In the genomic region with DNA sequence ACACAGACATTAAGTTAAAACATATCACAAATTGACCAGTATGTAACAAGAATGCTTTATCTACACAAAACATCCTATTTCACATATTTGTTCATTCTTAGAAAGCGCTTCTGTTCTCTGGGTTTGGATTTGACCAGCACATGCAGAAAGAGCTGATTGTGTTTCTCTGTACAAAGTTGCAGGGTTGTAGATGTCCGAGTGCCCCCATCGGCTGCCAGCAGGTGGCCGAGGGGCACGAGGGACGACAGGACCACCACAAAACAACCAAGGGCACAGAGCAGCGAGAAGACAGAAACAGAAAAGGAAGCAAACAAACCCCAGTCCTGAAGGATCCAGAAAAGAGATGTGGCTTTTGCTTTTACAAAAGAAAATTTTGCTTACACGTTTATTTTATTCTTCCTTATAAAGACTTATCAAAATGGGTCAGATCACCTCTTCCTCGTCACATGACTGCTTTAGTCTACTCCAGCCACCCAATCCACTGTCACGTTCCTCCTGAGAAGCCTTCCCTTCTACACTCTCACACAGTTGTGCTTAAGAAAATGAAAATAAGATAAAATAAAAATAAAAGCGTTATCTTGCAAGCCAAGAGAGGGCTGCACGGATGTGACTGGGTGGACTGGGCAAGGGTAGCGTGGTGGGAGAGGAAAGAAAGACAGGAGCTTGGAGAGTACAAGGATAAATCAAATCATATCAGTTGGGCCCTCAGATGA, we compare ENCODE assay signal across 9 cellular contexts. TPM values are rescaled to one million over a fixed set of nuclear protein-coding genes. Genes with fewer than 3 reads are reported as not detected.
DNase-seq lines count a peak whose midpoint lies in the region; ATAC-seq and TF ChIP-seq lines count a peak whose summit lies in the region.
"Had no signal": no experiment of that assay in that cellular context is flagged by ENCODE, and none has a peak within 500 bp of the region (broad histone marks: within the 10 kb centered on the region; RNA-seq: fewer than 3 reads in every experiment).

No MANE protein-coding gene starts in this region.

- no peak overlapping the region for H2AK5ac ChIP-seq in IMR-90 (ENCODE audit: low read depth, low read length)

- H3K27ac Mint-ChIP-seq in activated naive CD8-positive, alpha-beta T cell, result no peak overlapping the region
- no peak overlapping the region for H3K27ac Mint-ChIP-seq in natural killer cell

- H4K91ac ChIP-seq in IMR-90 (ENCODE audit: insufficient read depth, low read depth, low read length), result no peak overlapping the region

- BruUV-seq in IMR-90 (replicated peaks; lab: Mats Ljungman, UMichigan), result no TSS peak

- H3K56ac ChIP-seq in IMR-90 (ENCODE audit: extremely low read depth, insufficient read depth, low read length), result no peak overlapping the region

- H3K14ac ChIP-seq in IMR-90 (replicated peaks; ENCODE audit: low read depth, low read length), result no peak overlapping the region

- no peak for TF ChIP-seq POLR2A in IMR-90 (IDR thresholded peaks at IDR 0.05; ENCODE audit: low read depth, low read length)

- no peaks in the 10 kb centered on the region for H3K36me3 ChIP-seq in IMR-90 (ENCODE audit: control insufficient read depth, insufficient read depth, low read length)

- H3K27ac ChIP-seq in IMR-90 (ENCODE audit: insufficient read depth, low read length), result no peak overlapping the region

- 0 out of 2 replicates have a peak, but pooled peaks cover 5% of the 10 kb centered on the region for H4K20me1 ChIP-seq in IMR-90 (ENCODE audit: insufficient read depth, low read length)

- H4K8ac ChIP-seq in IMR-90 (ENCODE audit: low read depth in 2 of 2, low read length in 2 of 2), result no peak overlapping the region

- intact Hi-C loops in IMR-90 (cut with micrococcal nuclease), result no loop called here
- intact Hi-C loops in natural killer cell (cut with micrococcal nuclease), result no loop called here

- no peak overlapping the region for H2BK5ac ChIP-seq in IMR-90 (ENCODE audit: low read depth, low read length, poor library complexity, severe bottlenecking)

- H3K79me1 ChIP-seq in IMR-90 (ENCODE audit: low read depth in 1 of 2, low read length in 2 of 2), result no peaks in the 10 kb centered on the region

- peaks cover 8% of the 10 kb centered on the region for H3K9me3 Mint-ChIP-seq in activated naive CD8-positive, alpha-beta T cell (ENCODE audit: low read depth)
- peaks cover 2 to 6% of the 10 kb centered on the region in 2 donors for H3K9me3 Mint-ChIP-seq in natural killer cell

- peaks cover 7% of the 10 kb centered on the region for H3K36me3 Mint-ChIP-seq in activated naive CD8-positive, alpha-beta T cell
- peaks cover 12% of the 10 kb centered on the region for H3K36me3 Mint-ChIP-seq in natural killer cell

- H2BK20ac ChIP-seq in IMR-90 (ENCODE audit: low read depth, low read length), result no peak overlapping the region

- no peak overlapping the region for H2AFZ ChIP-seq in IMR-90 (replicated peaks; ENCODE audit: low read length, poor library complexity)

- H3K4me1 ChIP-seq in IMR-90 (ENCODE audit: control insufficient read depth, insufficient read depth, low read length), result peaks cover 6% of the 10 kb centered on the region; the same call in 1 of the 2 replicates

- dilution Hi-C loops in IMR-90 (cut with HindIII; ENCODE audit: low sequenced_read_pairs, unreplicated experiment), result no loop called here

- in situ Hi-C loops in IMR-90 (cut with MboI; ENCODE audit: low sequenced_read_pairs), result no loop called here

- TF ChIP-seq CTCF in IMR-90 (conservative IDR thresholded peaks at IDR 0.05; ENCODE audit: low read depth, low read length), result no peak
- TF ChIP-seq CTCF in natural killer cell (IDR thresholded peaks at IDR 0.05), result no peak

- no peak for TF ChIP-seq RAD21 in IMR-90 (IDR thresholded peaks at IDR 0.05; ENCODE audit: low read length)

- peaks cover 24% of the 10 kb centered on the region for H3K4me1 Mint-ChIP-seq in activated naive CD8-positive, alpha-beta T cell (ENCODE audit: low read depth)
- peaks cover 15 to 25% of the 10 kb centered on the region in 2 donors for H3K4me1 Mint-ChIP-seq in natural killer cell

- ATAC-seq in IMR-90 (ENCODE audit: low read depth), result no peak
- ATAC-seq in natural killer cell, result no peak
- ATAC-seq in GM18867 (IDR thresholded peaks at IDR 0.05; ENCODE audit: unreplicated experiment), result no peak

- no peak overlapping the region for H2BK15ac ChIP-seq in IMR-90 (ENCODE audit: low read depth, low read length)

- H3K9me1 ChIP-seq in IMR-90 (ENCODE audit: insufficient read depth, low read length), result peaks cover 3% of the 10 kb centered on the region; the same call in 1 of the 2 replicates

- no peak overlapping the region for H2BK120ac ChIP-seq in IMR-90 (ENCODE audit: low read depth, low read length)

- H3K4me3 ChIP-seq in IMR-90 (ENCODE audit: insufficient read depth, low read depth, low read length), result no peak overlapping the region

- H3K18ac ChIP-seq in IMR-90 (ENCODE audit: low read depth, low read length), result no peak overlapping the region

- H3K23ac ChIP-seq in IMR-90 (ENCODE audit: low read depth, low read length), result no peak overlapping the region

- CTCF ChIA-PET in IMR-90 (lab: Yijun Ruan, JAX), result no interaction called here

- 0 out of 2 replicates have a peak overlapping the region, but pooled peaks have one; percentile 15 for H3K4me2 ChIP-seq in IMR-90 (ENCODE audit: low read depth, low read length)

- peaks cover 81% of the 10 kb centered on the region for H3K27me3 ChIP-seq in IMR-90 (ENCODE audit: control insufficient read depth, insufficient read depth, low read length)

- H3K9me3 ChIP-seq in IMR-90 (ENCODE audit: control insufficient read depth, insufficient read depth, low read length), result peaks cover 14% of the 10 kb centered on the region; the same call in 1 of the 2 replicates

- peak; percentile 43 for DNase-seq in ELF-1 (ENCODE audit: low read depth, low spot score)
- no peak for DNase-seq in IMR-90
- DNase-seq in natural killer cell, result no peak
- DNase-seq in NCI-H82 (lab: John Stamatoyannopoulos, UW), result no peak
- DNase-seq in NCI-H510A treated with DMSO at 0.1 percent for 48 hours (lab: John Stamatoyannopoulos, UW), result no peak
- DNase-seq in NCI-H526 (lab: John Stamatoyannopoulos, UW), result no peak

- POLR2A ChIA-PET in IMR-90 (lab: Charles Lee; ENCODE audit: unreplicated experiment), result no interaction called here

- H3K4ac ChIP-seq in IMR-90 (ENCODE audit: low read depth, low read length), result no peak overlapping the region

- peak overlapping the region; percentile 89 for H3K4me3 Mint-ChIP-seq in activated naive CD8-positive, alpha-beta T cell
- peak overlapping the region; percentile 67 for H3K4me3 Mint-ChIP-seq in natural killer cell

- no peak overlapping the region for H3K9ac ChIP-seq in IMR-90 (ENCODE audit: low read depth, low read length)

- H2AK9ac ChIP-seq in IMR-90 (replicated peaks; ENCODE audit: low read depth, low read length, poor library complexity), result no peak overlapping the region

- H4K5ac ChIP-seq in IMR-90 (ENCODE audit: low read depth, low read length), result no peak overlapping the region

- WGBS in IMR-90 (ENCODE audit: extremely low coverage in 2 of 2, insufficient read length in 1 of 2), 2 experiments, result no CpG with 5 or more reads among the region's 13 CpGs

- peaks cover 58% of the 10 kb centered on the region for H3K27me3 Mint-ChIP-seq in activated naive CD8-positive, alpha-beta T cell
- peaks cover 62 to 69% of the 10 kb centered on the region in 2 donors for H3K27me3 Mint-ChIP-seq in natural killer cell (ENCODE audit: low read depth in 2 of 2)

TF ChIP-seq in IMR-90, 13 proteins besides CTCF, POLR2A, EP300 and RAD21:
- TF ChIP-seq MAFK (IDR thresholded peaks at IDR 0.05; ENCODE audit: low read depth, low read length) (no peak), FOS (IDR thresholded peaks at IDR 0.05; ENCODE audit: low read depth, low read length) (no peak), BHLHE40 (IDR thresholded peaks at IDR 0.05; ENCODE audit: low read depth, low read length) (no peak)

RNA-seq across cellular contexts. Expression of a gene that starts 9.5 kb away (rescaled TPM):
- not detected in 2 replicates for total RNA-seq in IMR-90 (2012; rRNA removed)
- polyA plus RNA-seq in IMR-90 (2012; rRNA removed), result not detected in 2 replicates
- polyA plus RNA-seq in IMR-90 (2012; cell fraction: cytosol; rRNA removed), result not detected in 2 replicates
- polyA plus RNA-seq in IMR-90 (2012; cell fraction: nucleus; rRNA removed; ENCODE audit: low replicate concordance), result not detected in 2 replicates
- not detected for total RNA-seq in natural killer cell
- total RNA-seq: lung microvascular endothelial cell had no signal
